Comparison of ENCODE assay signal across 9 cellular contexts in the genomic region with DNA sequence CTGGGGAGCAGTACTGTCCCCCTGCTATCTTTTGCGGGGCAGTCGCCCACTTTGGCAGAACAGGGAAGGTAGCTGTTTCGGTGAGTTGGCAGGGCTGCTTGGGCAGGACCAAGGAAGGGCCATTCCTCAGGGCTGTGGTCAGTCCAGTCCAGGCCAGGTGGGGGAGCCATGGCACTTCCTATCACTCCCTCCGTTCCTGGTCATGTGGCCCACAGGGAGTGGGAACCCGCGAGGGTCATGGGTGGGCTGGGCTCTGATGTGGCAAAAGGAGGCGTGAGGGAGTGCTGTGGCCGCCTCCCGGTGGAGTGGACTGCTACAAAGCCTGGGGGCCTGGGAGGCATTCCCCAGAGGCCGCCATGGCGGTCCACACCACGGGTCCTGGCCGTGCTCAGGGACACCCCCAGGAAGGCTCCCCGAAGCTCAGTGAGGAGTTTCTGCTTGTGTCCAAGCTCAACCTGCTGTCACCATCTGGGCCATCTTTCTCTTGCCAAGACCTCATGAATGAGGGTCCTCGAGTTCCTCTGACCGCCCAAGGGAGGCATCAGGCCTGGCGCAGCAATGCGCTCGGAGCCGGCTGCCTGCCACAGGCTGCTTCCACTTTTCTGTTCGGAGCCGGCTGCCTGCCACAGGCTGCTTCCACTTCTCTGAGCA. TPM values are rescaled to one million over a fixed set of nuclear protein-coding genes. Genes with fewer than 3 reads are reported as not detected.
DNase-seq lines count a peak whose midpoint lies in the region.
"Had no signal": no experiment of that assay in that cellular context is flagged by ENCODE, and none has a peak within 500 bp of the region (broad histone marks: within the 10 kb centered on the region; RNA-seq: fewer than 3 reads in every experiment).

No MANE protein-coding gene starts in this region.

- H3K27ac ChIP-seq in mesenchymal stem cell (ENCODE audit: low read length, poor library complexity, severe bottlenecking): no peak overlapping the region

- no peaks in the 10 kb centered on the region for H3K9me3 ChIP-seq in mesenchymal stem cell (ENCODE audit: control insufficient read depth, low read length)
- H3K9me3 ChIP-seq: sigmoid colon had no signal

- H3K27me3 ChIP-seq in H7 (ENCODE audit: control insufficient read depth, insufficient read depth, low read length): no peaks in the 10 kb centered on the region
- no peaks in the 10 kb centered on the region for H3K27me3 ChIP-seq in mesenchymal stem cell (ENCODE audit: control insufficient read depth in 1 of 2, insufficient read depth in 1 of 2, low read length in 2 of 2)
- H3K27me3 ChIP-seq: sigmoid colon had no signal

- 90% methylated on average over 22 of the region's 22 CpGs for WGBS in mesenchymal stem cell

- no peak overlapping the region for H3K14ac ChIP-seq in mesenchymal stem cell (ENCODE audit: low read length in 2 of 2)

- no peak overlapping the region for H2BK15ac ChIP-seq in mesenchymal stem cell (ENCODE audit: low read depth, poor library complexity, severe bottlenecking)

- H3K23ac ChIP-seq in mesenchymal stem cell (ENCODE audit: low read length in 2 of 2): no peak overlapping the region

- no peak overlapping the region for H4K8ac ChIP-seq in mesenchymal stem cell (ENCODE audit: low read length)

- DNase-seq in H7 (peak; percentile 82), cerebellum (ENCODE audit: low spot score) (peak; percentile 85), mesenchymal stem cell (peak; percentile 14), DMS114 treated with DMSO at 0.1 percent for 48 hours (lab: John Stamatoyannopoulos, UW; ENCODE audit: unreplicated experiment) (no peak), COLO829 (ENCODE audit: low spot score) (no peak)
- no peak for DNase-seq in stimulated activated CD4-positive, alpha-beta T cell treated with anti-CD3 and anti-CD28 coated beads, Interleukin-2, amount 100 ng/mL, for 48 hours
- DNase-seq: activated naive CD8-positive, alpha-beta T cell treated with anti-CD3 and anti-CD28 coated beads, Interleukin-2, amount 50 U/mL, for 24 hours; hippocampal formation; sigmoid colon had no signal

- H3K79me1 ChIP-seq in mesenchymal stem cell (replicated peaks; ENCODE audit: low read length, poor library complexity, severe bottlenecking): peaks cover 9% of the 10 kb centered on the region

- peaks cover 10% of the 10 kb centered on the region for H3K4me1 ChIP-seq in mesenchymal stem cell (ENCODE audit: control insufficient read depth, insufficient read depth, low read depth, low read length)

- no peak overlapping the region for H3K4ac ChIP-seq in mesenchymal stem cell (ENCODE audit: low read depth in 1 of 2, low read length in 2 of 2)

- no peak overlapping the region for H3K18ac ChIP-seq in mesenchymal stem cell (ENCODE audit: low read depth in 1 of 2, low read length in 2 of 2)

- H3K4me2 ChIP-seq in mesenchymal stem cell (ENCODE audit: low read length, poor library complexity, severe bottlenecking): no peak overlapping the region

- no peak overlapping the region for H3K9ac ChIP-seq in mesenchymal stem cell (ENCODE audit: low read length)

- H2BK12ac ChIP-seq in mesenchymal stem cell (ENCODE audit: low read length in 2 of 2): no peak overlapping the region

- no peak overlapping the region for H4K91ac ChIP-seq in mesenchymal stem cell (ENCODE audit: low read length)

- H3K4me3 ChIP-seq in H7 (ENCODE audit: insufficient read depth, low read depth, low read length) (no peak overlapping the region), mesenchymal stem cell (ENCODE audit: insufficient read depth in 1 of 2, low read depth in 1 of 2, low read length in 2 of 2) (no peak overlapping the region)
- H3K4me3 ChIP-seq: sigmoid colon had no signal

- H3K36me3 ChIP-seq in H7 (replicated peaks; ENCODE audit: control insufficient read depth, insufficient read depth, low read length): peaks cover 37% of the 10 kb centered on the region
- H3K36me3 ChIP-seq in mesenchymal stem cell (ENCODE audit: control insufficient read depth in 1 of 2, insufficient read depth in 2 of 2, low read depth in 1 of 2, low read length in 2 of 2): peaks cover 52 to 77% of the 10 kb centered on the region in 2 experiments

- no peak overlapping the region for H2AK5ac ChIP-seq in mesenchymal stem cell (ENCODE audit: low read length, severe bottlenecking)

- H2BK120ac ChIP-seq in mesenchymal stem cell (ENCODE audit: low read depth, low read length): no peak overlapping the region

- no peak overlapping the region for H2AFZ ChIP-seq in mesenchymal stem cell (ENCODE audit: low read depth, low read length)

- no peak overlapping the region for H2BK5ac ChIP-seq in mesenchymal stem cell (ENCODE audit: low read depth, low read length, poor library complexity, severe bottlenecking)

RNA-seq across cellular contexts. Expression of gene CHID1, which starts 11.9 kb away (rescaled TPM):
- total RNA-seq in H7 (2014; rRNA removed; shearing (Covaris generic)): 36.9 and 38.1 TPM in 2 replicates
- 28.4 TPM for total RNA-seq in cerebellum
- polyA plus RNA-seq in mesenchymal stem cell (2013, experiment 1 of 2): 67.7 TPM
- polyA plus RNA-seq in mesenchymal stem cell (2013, experiment 2 of 2): 65.9 TPM

RNA-seq across cellular contexts. Expression of gene AP2A2, which starts 27.0 kb away (rescaled TPM):
- total RNA-seq in H7 (2014; rRNA removed; shearing (Covaris generic)): 36.1 and 46.8 TPM in 2 replicates
- 51.6 TPM for total RNA-seq in cerebellum
- polyA plus RNA-seq in mesenchymal stem cell (2013, experiment 1 of 2): 75.8 TPM
- polyA plus RNA-seq in mesenchymal stem cell (2013, experiment 2 of 2): 83.6 TPM

RNA-seq across cellular contexts. Expression of gene TSPAN4, which starts 56.0 kb away (rescaled TPM):
- total RNA-seq in H7 (2014; rRNA removed; shearing (Covaris generic)): 101 and 117 TPM in 2 replicates
- total RNA-seq in cerebellum: 34.8 TPM
- 121 TPM for polyA plus RNA-seq in mesenchymal stem cell (2013, experiment 1 of 2)
- 117 TPM for polyA plus RNA-seq in mesenchymal stem cell (2013, experiment 2 of 2)

RNA-seq across cellular contexts. Expression of gene POLR2L, which starts 56.3 kb away (rescaled TPM):
- 96.1 and 135 TPM in 2 replicates for total RNA-seq in H7 (2014; rRNA removed; shearing (Covaris generic))
- total RNA-seq in cerebellum: 23.7 TPM
- 439 TPM for polyA plus RNA-seq in mesenchymal stem cell (2013, experiment 1 of 2)
- 458 TPM for polyA plus RNA-seq in mesenchymal stem cell (2013, experiment 2 of 2)

Comparison
In these comparisons a context has a peak if more than half of its experiments do, and no peak if none do; other contexts are left out.
1. DNase-seq: peak in H7 (single experiment), cerebellum (single experiment) and mesenchymal stem cell (single experiment); none in DMS114 treated with DMSO at 0.1 percent for 48 hours (single experiment), COLO829 (single experiment) and stimulated activated CD4-positive, alpha-beta T cell treated with anti-CD3 and anti-CD28 coated beads, Interleukin-2, amount 100 ng/mL, for 48 hours (0 of 2).